In genomic region chr5:151584057-151584937, GRCh38 we compare ENCODE assay signal across 14 cellular contexts. TPM values are rescaled to one million over a fixed set of nuclear protein-coding genes. Genes with fewer than 3 reads are reported as not detected.
"Had no signal": no experiment of that assay in that cellular context is flagged by ENCODE, and none has a peak within 500 bp of the region (broad histone marks: within the 10 kb centered on the region; RNA-seq: fewer than 3 reads in every experiment).

No MANE protein-coding gene starts in this region.

- H3K36me3 ChIP-seq: tibial artery, uterus had no signal

- H3K4me1 ChIP-seq: tibial artery, uterus had no signal

- H3K27me3 ChIP-seq: tibial artery, uterus had no signal

- H3K27ac ChIP-seq: tibial artery, uterus had no signal

- DNase-seq: activated CD4-positive, alpha-beta T cell treated with anti-CD3 and anti-CD28 coated beads, Interleukin-2, amount 50 U/mL, for 1 hour; activated naive CD4-positive, alpha-beta T cell treated with anti-CD3 and anti-CD28 coated beads for 36 hours; activated naive CD8-positive, alpha-beta T cell treated with anti-CD3 and anti-CD28 coated beads, Interleukin-2, amount 50 U/mL, for 24 hours; activated T-cell treated with anti-CD3 and anti-CD28 coated beads, Interleukin-2, amount 50 U/mL, for 1 hour; aorta; effector memory CD4-positive, alpha-beta T cell; hippocampal formation; mesendoderm; stimulated activated CD4-positive, alpha-beta T cell treated with anti-CD3 and anti-CD28 coated beads, Interleukin-12 subunit alpha, Interleukin-12 subunit beta, amount 100 ng/mL, for 4 hours; stimulated activated CD4-positive, alpha-beta T cell treated with anti-CD3 and anti-CD28 coated beads, Interleukin-2, amount 100 ng/mL, for 24 hours; tibial artery; uterus had no signal

- H3K4me3 ChIP-seq: tibial artery, uterus had no signal

- FAIRE-seq: bronchial epithelial cell had no signal

- H3K9me3 ChIP-seq: tibial artery, uterus had no signal

RNA-seq across cellular contexts. Expression of gene FAT2, which starts 6.8 kb away (rescaled TPM):
- total RNA-seq: activated naive CD4-positive, alpha-beta T cell treated with anti-CD3 and anti-CD28 coated beads for 36 hours had no signal
- polyA plus RNA-seq: aorta, neural cell had no signal
